ENCODE assay signal across 8 cellular contexts in the genomic region with DNA sequence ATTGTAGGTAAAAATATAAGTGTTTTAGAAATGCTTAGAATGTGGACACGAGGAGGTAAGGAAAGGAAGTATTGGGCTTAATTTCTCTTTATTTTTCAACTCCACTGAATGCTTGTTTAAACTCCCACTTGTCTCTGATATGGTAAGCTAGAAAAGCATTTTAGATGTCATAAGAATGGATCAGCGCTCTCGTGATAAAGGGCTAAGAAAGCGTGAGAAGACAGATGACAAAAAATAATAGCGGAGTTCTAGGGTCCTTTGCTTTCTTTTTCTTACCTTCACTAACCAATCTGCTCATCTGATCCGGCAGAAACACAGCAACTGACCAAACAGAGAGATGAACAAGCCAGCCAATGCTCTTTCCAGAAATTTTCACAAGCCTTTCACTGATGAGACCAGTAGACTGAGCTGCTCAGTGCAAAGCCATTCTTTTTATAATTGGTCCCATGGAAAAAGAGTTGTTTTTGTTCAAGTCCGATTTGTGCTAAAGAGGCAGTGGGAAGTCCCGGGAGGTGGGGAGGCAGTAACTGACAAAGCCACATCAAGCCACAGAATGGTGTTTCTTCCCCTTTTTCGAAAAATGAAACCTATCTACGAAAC.
DNase-seq lines count a peak whose midpoint lies in the region; ATAC-seq and TF ChIP-seq lines count a peak whose summit lies in the region.

A gene with protein sequence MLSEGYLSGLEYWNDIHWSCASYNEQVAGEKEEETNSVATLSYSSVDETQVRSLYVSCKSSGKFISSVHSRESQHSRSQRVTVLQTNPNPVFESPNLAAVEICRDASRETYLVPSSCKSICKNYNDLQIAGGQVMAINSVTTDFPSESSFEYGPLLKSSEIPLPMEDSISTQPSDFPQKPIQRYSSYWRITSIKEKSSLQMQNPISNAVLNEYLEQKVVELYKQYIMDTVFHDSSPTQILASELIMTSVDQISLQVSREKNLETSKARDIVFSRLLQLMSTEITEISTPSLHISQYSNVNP (minus strand): TSS at position 405 of the 600 bp plus-strand sequence. CDS start 17,411 bp downstream, outside the sequence.

- no peak within 1 kb of the TSS for H2AFZ ChIP-seq in MM.1S (ENCODE audit: low read length)

- peak; percentile 87 for ATAC-seq in GM18499 (IDR thresholded peaks at IDR 0.05; ENCODE audit: insufficient read depth, unreplicated experiment)
- ATAC-seq in GM21737 (IDR thresholded peaks at IDR 0.05; ENCODE audit: unreplicated experiment), result peak; percentile 82
- ATAC-seq in stimulated activated memory B cell treated with anti-CD40 and anti-IgM and Interleukin-4, amounts not matched to agents 10 μg/mL and 1 μg/mL and 100 μg/mL, for 72 hours, result peak; percentile 94

- H3K9me3 ChIP-seq in MM.1S (replicated peaks; ENCODE audit: insufficient read depth, low read length), result no peaks in the 10 kb centered on the region

- TF ChIP-seq CTCF in MM.1S (IDR thresholded peaks at IDR 0.05; ENCODE audit: low read length), result no peak

- peak within 1 kb of the TSS; percentile 71 for H3K4me3 ChIP-seq in MM.1S (ENCODE audit: low read length)

- H3K27me3 ChIP-seq in MM.1S (replicated peaks; ENCODE audit: insufficient read depth, low read length), result no peaks in the 10 kb centered on the region

- peak within 1 kb of the TSS; percentile 93 for H3K9ac ChIP-seq in MM.1S (ENCODE audit: low read length)

- H3K36me3 Mint-ChIP-seq in stimulated activated memory B cell treated with anti-CD40 and anti-IgM and Interleukin-4, amounts not matched to agents 10 μg/mL and 1 μg/mL and 100 μg/mL, for 72 hours, result peaks cover 16% of the 10 kb centered on the region

- H3K79me2 ChIP-seq in MM.1S (ENCODE audit: low read length), result peaks cover 46% of the 10 kb centered on the region

- H3K27me3 Mint-ChIP-seq in stimulated activated memory B cell treated with anti-CD40 and anti-IgM and Interleukin-4, amounts not matched to agents 10 μg/mL and 1 μg/mL and 100 μg/mL, for 72 hours, result no peaks in the 10 kb centered on the region

- peak within 1 kb of the TSS; percentile 87 for H3K4me3 Mint-ChIP-seq in stimulated activated memory B cell treated with anti-CD40 and anti-IgM and Interleukin-4, amounts not matched to agents 10 μg/mL and 1 μg/mL and 100 μg/mL, for 72 hours

- H3K4me2 ChIP-seq in MM.1S (ENCODE audit: low read depth, low read length), result peak within 1 kb of the TSS; percentile 66

- DNase-seq in MM.1S (peak; percentile 83), NCI-H774 (lab: John Stamatoyannopoulos, UW) (no peak), EL (no peak), D341Med (ENCODE audit: low spot score) (no peak)
- peak; percentile 33 for DNase-seq in activated naive CD4-positive, alpha-beta T cell treated with anti-CD3 and anti-CD28 coated beads, Interleukin-2, amount 50 U/mL, for 16 hours

- no peaks in the 10 kb centered on the region for H3K9me3 Mint-ChIP-seq in stimulated activated memory B cell treated with anti-CD40 and anti-IgM and Interleukin-4, amounts not matched to agents 10 μg/mL and 1 μg/mL and 100 μg/mL, for 72 hours

- peak within 1 kb of the TSS; percentile 98 for H3K27ac Mint-ChIP-seq in stimulated activated memory B cell treated with anti-CD40 and anti-IgM and Interleukin-4, amounts not matched to agents 10 μg/mL and 1 μg/mL and 100 μg/mL, for 72 hours

- H3K36me3 ChIP-seq in MM.1S (replicated peaks; ENCODE audit: insufficient read depth, low read length), result no peaks in the 10 kb centered on the region

- H3K4me1 ChIP-seq in MM.1S (ENCODE audit: low read length), result no peaks in the 10 kb centered on the region

- H3K27ac ChIP-seq in MM.1S (ENCODE audit: low read length), result peak within 1 kb of the TSS; percentile 91

- H3K4me1 Mint-ChIP-seq in stimulated activated memory B cell treated with anti-CD40 and anti-IgM and Interleukin-4, amounts not matched to agents 10 μg/mL and 1 μg/mL and 100 μg/mL, for 72 hours, result peaks cover 17% of the 10 kb centered on the region

- no peaks in the 10 kb centered on the region for H4K20me1 ChIP-seq in MM.1S (ENCODE audit: insufficient read depth, low read length)

- peaks cover 18% of the 10 kb centered on the region; the same call in 1 of the 2 replicates for H3F3A ChIP-seq in MM.1S (ENCODE audit: insufficient read depth, low read length)

- H3K9me2 ChIP-seq in MM.1S (replicated peaks; ENCODE audit: insufficient read depth, low read length), result no peaks in the 10 kb centered on the region

Comparison
In these comparisons a context has a peak if more than half of its experiments do, and no peak if none do; other contexts are left out.
1. DNase-seq: peak in MM.1S (single experiment) and activated naive CD4-positive, alpha-beta T cell treated with anti-CD3 and anti-CD28 coated beads, Interleukin-2, amount 50 U/mL, for 16 hours (single experiment); none in NCI-H774 (single experiment), EL (single experiment) and D341Med (single experiment).
2. Peak in every context shown above with its lines, with median percentiles within 50 percentile points of each other: ATAC-seq.